Comparison of ENCODE assay signal across 2 cellular contexts in genomic region chr11:61896665-61897386, GRCh38.
TF ChIP-seq lines count a peak whose summit lies in the region.

No MANE protein-coding gene starts in this region.

TF ChIP-seq in IMR-90, 13 proteins besides CTCF, POLR2A, EP300 and RAD21:
- no peak for TF ChIP-seq RFX5 (IDR thresholded peaks at IDR 0.05; ENCODE audit: low read depth, low read length)
- no peak for TF ChIP-seq CHD1 (IDR thresholded peaks at IDR 0.05; ENCODE audit: low read depth, low read length)
- TF ChIP-seq MXI1 (IDR thresholded peaks at IDR 0.05; ENCODE audit: borderline replicate concordance, low read depth, low read length): no peak
- no peak for TF ChIP-seq BHLHE40 (IDR thresholded peaks at IDR 0.05; ENCODE audit: low read depth, low read length)
- no peak for TF ChIP-seq MAZ (IDR thresholded peaks at IDR 0.05; ENCODE audit: borderline replicate concordance, low read depth, low read length)

TF ChIP-seq in WTC11, 78 proteins besides CTCF, POLR2A, EP300 and RAD21:
- TF ChIP-seq ZNF263 (CRISPR knock-in tag; IDR thresholded peaks at IDR 0.05; ENCODE audit: low read depth): peak; percentile 38; the same call in 1 of the 2 replicates
- TF ChIP-seq, protein P1, sequence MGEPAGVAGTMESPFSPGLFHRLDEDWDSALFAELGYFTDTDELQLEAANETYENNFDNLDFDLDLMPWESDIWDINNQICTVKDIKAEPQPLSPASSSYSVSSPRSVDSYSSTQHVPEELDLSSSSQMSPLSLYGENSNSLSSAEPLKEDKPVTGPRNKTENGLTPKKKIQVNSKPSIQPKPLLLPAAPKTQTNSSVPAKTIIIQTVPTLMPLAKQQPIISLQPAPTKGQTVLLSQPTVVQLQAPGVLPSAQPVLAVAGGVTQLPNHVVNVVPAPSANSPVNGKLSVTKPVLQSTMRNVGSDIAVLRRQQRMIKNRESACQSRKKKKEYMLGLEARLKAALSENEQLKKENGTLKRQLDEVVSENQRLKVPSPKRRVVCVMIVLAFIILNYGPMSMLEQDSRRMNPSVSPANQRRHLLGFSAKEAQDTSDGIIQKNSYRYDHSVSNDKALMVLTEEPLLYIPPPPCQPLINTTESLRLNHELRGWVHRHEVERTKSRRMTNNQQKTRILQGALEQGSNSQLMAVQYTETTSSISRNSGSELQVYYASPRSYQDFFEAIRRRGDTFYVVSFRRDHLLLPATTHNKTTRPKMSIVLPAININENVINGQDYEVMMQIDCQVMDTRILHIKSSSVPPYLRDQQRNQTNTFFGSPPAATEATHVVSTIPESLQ (CRISPR knock-in tag; IDR thresholded peaks at IDR 0.05): no peak
TF ChIP-seq in WTC11: peak in this region for 1.
